1 cellular context compared by ENCODE assay signal in genomic region chr13:21427741-21428140, GRCh38.
TF ChIP-seq lines count a peak whose summit lies in the region.

No MANE protein-coding gene starts in this region.

TF ChIP-seq in HepG2, 621 proteins besides CTCF, POLR2A, EP300 and RAD21 (continued from another document):
- no peak for TF ChIP-seq ZNF580 (CRISPR knock-in tag; IDR thresholded peaks at IDR 0.05; ENCODE audit: borderline replicate concordance, low read depth)
- no peak for TF ChIP-seq MYPOP (CRISPR knock-in tag; IDR thresholded peaks at IDR 0.05)
- TF ChIP-seq RNF2 (conservative IDR thresholded peaks at IDR 0.05; ENCODE audit: low read depth), result no peak
- no peak for TF ChIP-seq HMGXB3 (CRISPR knock-in tag; IDR thresholded peaks at IDR 0.05; ENCODE audit: borderline replicate concordance)
- TF ChIP-seq ZNF768 (CRISPR knock-in tag; IDR thresholded peaks at IDR 0.05), result no peak
- TF ChIP-seq NCOR1 (IDR thresholded peaks at IDR 0.05; ENCODE audit: borderline replicate concordance, low read length), result no peak
- TF ChIP-seq ETS1 (CRISPR knock-in tag; IDR thresholded peaks at IDR 0.05), result no peak
- TF ChIP-seq ZKSCAN8 (CRISPR knock-in tag; IDR thresholded peaks at IDR 0.05; ENCODE audit: borderline replicate concordance), result no peak
